ENCODE assay signal across 8 cellular contexts in genomic region chr16:81778861-81779539, GRCh38. TPM values are rescaled to one million over a fixed set of nuclear protein-coding genes. Genes with fewer than 3 reads are reported as not detected.
DNase-seq lines count a peak whose midpoint lies in the region; ATAC-seq and TF ChIP-seq lines count a peak whose summit lies in the region.

TSS of gene PLCG2 (plus strand) at chr16:81779291. CDS start at chr16:81785990, 6,699 bp downstream.

- peaks cover 36% of the 10 kb centered on the region for H4K20me1 ChIP-seq in BLaER1
- H4K20me1 ChIP-seq in PC-3 (ENCODE audit: low read length), result no peaks in the 10 kb centered on the region
- H4K20me1 ChIP-seq in osteoblast (ENCODE audit: insufficient read depth, low read length), result no peaks in the 10 kb centered on the region

- POLR2A ChIA-PET in PC-3 (lab: Charles Lee; ENCODE audit: unreplicated experiment), result no interaction called here

- CTCF ChIA-PET in PC-3 (lab: Charles Lee), result no interaction called here

- peaks cover 19% of the 10 kb centered on the region for H3K4me1 Mint-ChIP-seq in activated T-helper 1 cell treated with anti-CD3 and anti-CD28 coated beads, Interleukin-12 subunit alpha, Interleukin-12 subunit beta, Interleukin-2, Interleukin-4 antibody, amounts not matched to agents 30 ng/mL and 10 ng/mL and 1 ng/mL, durations not matched to agents 14 hours and 24 hours and 36 hours (ENCODE audit: low read depth)

- H3K27me3 ChIP-seq in BLaER1, result no peaks in the 10 kb centered on the region
- no peaks in the 10 kb centered on the region for H3K27me3 ChIP-seq in PC-3 (ENCODE audit: low read length)
- peaks cover 58% of the 10 kb centered on the region for H3K27me3 ChIP-seq in gastroesophageal sphincter
- H3K27me3 ChIP-seq in osteoblast (ENCODE audit: insufficient read depth, low read length), result peaks cover 35% of the 10 kb centered on the region
- peaks cover 0 to 20% of the 10 kb centered on the region in 2 donors for H3K27me3 ChIP-seq in tibial nerve

- H3K36me3 ChIP-seq in BLaER1 (no peaks in the 10 kb centered on the region), PC-3 (ENCODE audit: low read depth, low read length) (no peaks in the 10 kb centered on the region), gastroesophageal sphincter (no peaks in the 10 kb centered on the region), osteoblast (ENCODE audit: insufficient read depth, low read length) (no peaks in the 10 kb centered on the region), tibial nerve (no peaks in the 10 kb centered on the region)

- H3K27me3 Mint-ChIP-seq in activated T-helper 1 cell treated with anti-CD3 and anti-CD28 coated beads, Interleukin-12 subunit alpha, Interleukin-12 subunit beta, Interleukin-2, Interleukin-4 antibody, amounts not matched to agents 30 ng/mL and 10 ng/mL and 1 ng/mL, durations not matched to agents 14 hours and 24 hours and 36 hours (ENCODE audit: insufficient read depth), result peaks cover 39% of the 10 kb centered on the region

- H3K4me3 Mint-ChIP-seq in activated T-helper 1 cell treated with anti-CD3 and anti-CD28 coated beads, Interleukin-12 subunit alpha, Interleukin-12 subunit beta, Interleukin-2, Interleukin-4 antibody, amounts not matched to agents 30 ng/mL and 10 ng/mL and 1 ng/mL, durations not matched to agents 14 hours and 24 hours and 36 hours, result peak within 1 kb of the TSS; percentile 87

- H3K27ac ChIP-seq in BLaER1 (peak within 1 kb of the TSS; percentile 83), PC-3 (ENCODE audit: low read length) (no peak within 1 kb of the TSS), gastroesophageal sphincter (peak within 1 kb of the TSS in 3 of 4 donors; percentile 21 to 76 (median 60)), osteoblast (ENCODE audit: low read depth, low read length) (no peak within 1 kb of the TSS), tibial nerve (peak within 1 kb of the TSS in 2 of 4 donors; percentile 66 to 80)

- peak within 1 kb of the TSS; percentile 42 for H3K27ac Mint-ChIP-seq in activated T-helper 1 cell treated with anti-CD3 and anti-CD28 coated beads, Interleukin-12 subunit alpha, Interleukin-12 subunit beta, Interleukin-2, Interleukin-4 antibody, amounts not matched to agents 30 ng/mL and 10 ng/mL and 1 ng/mL, durations not matched to agents 14 hours and 24 hours and 36 hours

- TF ChIP-seq EP300 in gastroesophageal sphincter (IDR thresholded peaks at IDR 0.05) (no peak), tibial nerve (IDR thresholded peaks at IDR 0.05) (no peak)

- TF ChIP-seq CTCF in PC-3 (conservative IDR thresholded peaks at IDR 0.05; ENCODE audit: low read depth, low read length) (no peak), gastroesophageal sphincter (IDR thresholded peaks at IDR 0.05) (no peak), osteoblast (IDR thresholded peaks at IDR 0.05; ENCODE audit: extremely low read depth, low read depth, low read length) (no peak), tibial nerve (IDR thresholded peaks at IDR 0.05) (no peak)

- H3K9me3 ChIP-seq in BLaER1 (no peaks in the 10 kb centered on the region), PC-3 (ENCODE audit: low read length) (no peaks in the 10 kb centered on the region), gastroesophageal sphincter (no peaks in the 10 kb centered on the region), osteoblast (ENCODE audit: low read depth, low read length) (no peaks in the 10 kb centered on the region), tibial nerve (peaks cover 0 to 3% (median 0%) of the 10 kb centered on the region in 4 donors)

- no peaks in the 10 kb centered on the region for H3K9me3 Mint-ChIP-seq in activated T-helper 1 cell treated with anti-CD3 and anti-CD28 coated beads, Interleukin-12 subunit alpha, Interleukin-12 subunit beta, Interleukin-2, Interleukin-4 antibody, amounts not matched to agents 30 ng/mL and 10 ng/mL and 1 ng/mL, durations not matched to agents 14 hours and 24 hours and 36 hours

- intact Hi-C loops in PC-3 (cut with micrococcal nuclease), result no loop called here
- intact Hi-C loops in activated T-helper 1 cell treated with anti-CD3 and anti-CD28 coated beads, Interleukin-12 subunit alpha, Interleukin-12 subunit beta, Interleukin-2, Interleukin-4 antibody, amounts not matched to agents 30 ng/mL and 10 ng/mL and 1 ng/mL, durations not matched to agents 14 hours and 24 hours and 36 hours (cut with micrococcal nuclease), result loop anchor here (1.0 to 2.0 kb wide), 5 partner anchors 20 to 391 kb away; partner anchors contain the start of gene MPHOSPH6

- no CpG with 5 or more reads among the region's 78 CpGs for WGBS in gastroesophageal sphincter (ENCODE audit: low coverage in 1 of 2), 2 donors
- 1% methylated on average over 14 to 23 of the region's 78 CpGs for WGBS in tibial nerve, 2 donors

- peak within 1 kb of the TSS; percentile 92 for H2AFZ ChIP-seq in PC-3 (ENCODE audit: low read length)
- H2AFZ ChIP-seq in osteoblast (ENCODE audit: low read length), result peak within 1 kb of the TSS; percentile 22

- DNase-seq in PC-3 (peak; percentile 65), osteoblast (ENCODE audit: insufficient read length, low spot score, missing footprints) (peak; percentile 91), tibial nerve (ENCODE audit: low spot score in 2 of 2) (peak in 1 of 2 donors; percentile 22)
- peak; percentile 77 for DNase-seq in activated T-helper 1 cell treated with anti-CD3 and anti-CD28 coated beads, Interleukin-12 subunit alpha, Interleukin-12 subunit beta, Interleukin-2, Interleukin-4 antibody, amounts not matched to agents 30 ng/mL and 10 ng/mL and 1 ng/mL, durations not matched to agents 14 hours and 24 hours and 36 hours (ENCODE audit: low spot score)

- H3K36me3 Mint-ChIP-seq in activated T-helper 1 cell treated with anti-CD3 and anti-CD28 coated beads, Interleukin-12 subunit alpha, Interleukin-12 subunit beta, Interleukin-2, Interleukin-4 antibody, amounts not matched to agents 30 ng/mL and 10 ng/mL and 1 ng/mL, durations not matched to agents 14 hours and 24 hours and 36 hours (ENCODE audit: low read depth), result peaks cover 1% of the 10 kb centered on the region

- H3K9me2 ChIP-seq in PC-3 (replicated peaks; ENCODE audit: low read length), result no peaks in the 10 kb centered on the region

- H3K4me1 ChIP-seq in BLaER1 (peaks cover 69% of the 10 kb centered on the region), PC-3 (ENCODE audit: insufficient read depth, low read length) (0 out of 2 replicates have a peak, but pooled peaks cover 2% of the 10 kb centered on the region), gastroesophageal sphincter (peaks cover 0 to 22% (median 0%) of the 10 kb centered on the region in 3 donors), osteoblast (ENCODE audit: insufficient read depth, low read length) (no peaks in the 10 kb centered on the region), tibial nerve (peaks cover 0 to 10% (median 0%) of the 10 kb centered on the region in 4 donors)

- H3K4me2 ChIP-seq in BLaER1 (peak within 1 kb of the TSS; percentile 97), PC-3 (ENCODE audit: low read length) (peak within 1 kb of the TSS; percentile 90), osteoblast (ENCODE audit: insufficient read depth, low read length) (peak within 1 kb of the TSS; percentile 48)

- H3K79me2 ChIP-seq in PC-3 (ENCODE audit: low read length) (no peaks in the 10 kb centered on the region), osteoblast (ENCODE audit: insufficient read depth, low read length) (no peaks in the 10 kb centered on the region)

- peak; percentile 86 for ATAC-seq in HG03175 (IDR thresholded peaks at IDR 0.05; ENCODE audit: unreplicated experiment)
- peak; percentile 90 for ATAC-seq in PC-3
- ATAC-seq in gastroesophageal sphincter, result peak; percentile 85

- BruUV-seq in PC-3 (replicated peaks; lab: Mats Ljungman, UMichigan), result no TSS peak

- H3K9ac ChIP-seq in BLaER1 (peak within 1 kb of the TSS; percentile 86), PC-3 (ENCODE audit: low read length) (no peak within 1 kb of the TSS)

- H3F3A ChIP-seq in PC-3 (ENCODE audit: low read length, unreplicated experiment), result no peaks in the 10 kb centered on the region

- TF ChIP-seq POLR2A in GM19099 (IDR thresholded peaks at IDR 0.05; ENCODE audit: extremely low read depth, insufficient read length, low read depth) (peak; percentile 79), gastroesophageal sphincter (IDR thresholded peaks at IDR 0.05) (peak; percentile 9 to 32), tibial nerve (IDR thresholded peaks at IDR 0.05) (peak in 1 of 2 donors; percentile 34)

- H3K4me3 ChIP-seq in BLaER1, result peak within 1 kb of the TSS; percentile 99
- H3K4me3 ChIP-seq in PC-3 (ENCODE audit: low read length), result peak within 1 kb of the TSS; percentile 71
- peak within 1 kb of the TSS; percentile 45 to 66 for H3K4me3 ChIP-seq in gastroesophageal sphincter
- peak within 1 kb of the TSS; percentile 19 for H3K4me3 ChIP-seq in osteoblast (ENCODE audit: insufficient read depth, low read length)
- peak within 1 kb of the TSS; percentile 32 to 56 (median 46) for H3K4me3 ChIP-seq in tibial nerve

RNA-seq across cellular contexts. Expression of gene PLCG2, which starts in this region (rescaled TPM):
- total RNA-seq in PC-3 (2014; rRNA removed) (3.5 and 5.9 TPM in 2 replicates), gastroesophageal sphincter (10 to 100 TPM in 1 of 4 donors, 1 to 10 TPM in 3; 6.2 to 11.4 (median 8.1) TPM), osteoblast (0.59 and 1.1 TPM in 2 replicates), tibial nerve (10 to 100 TPM; 13.0 to 28.5 (median 18.9) TPM)
- total RNA-seq in activated T-helper 1 cell treated with anti-CD3 and anti-CD28 coated beads, Interleukin-12 subunit alpha, Interleukin-12 subunit beta, Interleukin-2, Interleukin-4 antibody, amounts not matched to agents 30 ng/mL and 10 ng/mL and 1 ng/mL, durations not matched to agents 14 hours and 24 hours and 36 hours, result 12.9 and 13.7 TPM in 2 replicates

Comparison
In these comparisons a context has a peak if more than half of its experiments do, and no peak if none do; other contexts are left out.
1. H3K27ac ChIP-seq: peak in BLaER1 (single experiment) and gastroesophageal sphincter (3 of 4); none in PC-3 (single experiment) and osteoblast (single experiment).
2. H3K4me3 ChIP-seq: peak in every context shown above with its lines; median percentile 99 in BLaER1; 71 in PC-3; 56 in gastroesophageal sphincter; 46 in tibial nerve; 19 in osteoblast.
3. Peak in every context shown above with its lines, with median percentiles within 50 percentile points of each other: H3K4me2 ChIP-seq and ATAC-seq.